In the genomic region with DNA sequence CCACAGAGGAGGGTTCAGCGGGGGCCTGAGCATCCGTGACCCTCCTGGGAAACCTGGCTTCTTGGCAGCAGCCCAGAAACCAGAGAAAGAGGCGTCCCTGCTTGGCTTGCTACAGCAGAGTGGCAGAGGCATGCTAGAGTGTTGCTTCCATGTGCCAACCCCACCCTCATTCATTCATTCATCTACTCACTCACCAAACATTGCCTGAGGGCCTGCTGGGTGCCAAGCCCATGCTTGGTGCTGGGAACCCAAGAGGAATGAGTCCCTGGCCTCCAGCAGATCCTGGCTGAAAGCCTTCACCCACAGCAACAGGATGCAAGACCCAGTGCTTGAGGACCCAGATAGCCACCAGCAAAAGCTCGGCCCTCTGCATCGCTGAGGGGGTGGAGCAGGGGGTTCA, we compare ENCODE assay signal across 23 cellular contexts.
DNase-seq lines count a peak whose midpoint lies in the region; ATAC-seq and TF ChIP-seq lines count a peak whose summit lies in the region.
"Had no signal": no experiment of that assay in that cellular context is flagged by ENCODE, and none has a peak within 500 bp of the region (broad histone marks: within the 10 kb centered on the region; RNA-seq: fewer than 3 reads in every experiment).

No MANE protein-coding gene starts in this region.

- CTCF ChIA-PET in mammary epithelial cell (lab: Charles Lee; ENCODE audit: low non-redundant PET): no interaction called here

- dilution Hi-C loops in mammary epithelial cell (cut with HindIII; ENCODE audit: low sequenced_read_pairs): no loop called here

- no peaks in the 10 kb centered on the region for H3K79me2 ChIP-seq in mammary epithelial cell (ENCODE audit: insufficient read depth, low read length)

- no peaks in the 10 kb centered on the region for H4K20me1 ChIP-seq in mammary epithelial cell (ENCODE audit: insufficient read depth, low read length)

- no peak overlapping the region for H2AFZ ChIP-seq in mammary epithelial cell (ENCODE audit: low read depth, low read length)
- H2AFZ ChIP-seq: GM23338 had no signal

- ATAC-seq in esophagus mucosa (peak; percentile 70), GM19328 (IDR thresholded peaks at IDR 0.05; ENCODE audit: unreplicated experiment) (no peak)
- ATAC-seq: A549, GM12878, GM23338, HCT116 had no signal

- TF ChIP-seq CTCF in mammary epithelial cell (conservative IDR thresholded peaks at IDR 0.05 in 1 of 2, IDR thresholded peaks at IDR 0.05 in 1 of 2; ENCODE audit: extremely low read depth in 1 of 2, insufficient read depth in 1 of 2, low read depth in 1 of 2, low read length in 2 of 2): no peak

- no peak overlapping the region for H3K27ac ChIP-seq in mammary epithelial cell (ENCODE audit: insufficient read depth, low read depth, low read length)
- H3K27ac ChIP-seq: 22Rv1, A549, C4-2B had no signal

- WGBS in mammary epithelial cell (ENCODE audit: low coverage, missing lambda C conversion rate): 85% methylated on average over 3 of the region's 5 CpGs

- intact Hi-C loops in mammary epithelial cell (cut with micrococcal nuclease): loop anchor here (2.0 kb wide), 1 partner anchor 37 kb away; no protein-coding TSS in a partner anchor

- H3K4me2 ChIP-seq in mammary epithelial cell (ENCODE audit: insufficient read depth, low read depth, low read length): no peak overlapping the region
- H3K4me2 ChIP-seq: A549, GM23338 had no signal

- DNase-seq in DMS79 treated with DMSO at 0.1 percent for 48 hours (lab: John Stamatoyannopoulos, UW): peak; percentile 1
- no peak for DNase-seq in DMS79 (lab: John Stamatoyannopoulos, UW)
- DNase-seq in Caki2 (ENCODE audit: low read depth): peak; percentile 10
- peak; percentile 17 for DNase-seq in mammary epithelial cell
- DNase-seq in NCI-H2107 (lab: John Stamatoyannopoulos, UW): no peak
- no peak for DNase-seq in inferior parietal cortex (ENCODE audit: extremely low spot score)
- DNase-seq: AML-193; Caco-2; CD4-positive, alpha-beta T cell; DMS153; DND-41; EL; H7; HFFc6; IMR-90 had no signal

- no TSS peak for BruUV-seq in mammary epithelial cell (replicated peaks; lab: Mats Ljungman, UMichigan)

- no peaks in the 10 kb centered on the region for H3K36me3 ChIP-seq in mammary epithelial cell (ENCODE audit: insufficient read depth, low read length)

- no peak overlapping the region for H3K4me3 ChIP-seq in mammary epithelial cell (replicated peaks in 1 of 3; ENCODE audit: insufficient read depth in 1 of 3, low read depth in 2 of 3, low read length in 3 of 3)
- H3K4me3 ChIP-seq: A549, GM12878, GM23338 had no signal

- H3K27me3 ChIP-seq in mammary epithelial cell (ENCODE audit: insufficient read depth, low read length): no peaks in the 10 kb centered on the region

- no peak overlapping the region for H3K9ac ChIP-seq in mammary epithelial cell (ENCODE audit: insufficient read depth, low read length)

- peaks cover 28% of the 10 kb centered on the region for H3K4me1 ChIP-seq in mammary epithelial cell (ENCODE audit: insufficient read depth, low read length)
- H3K4me1 ChIP-seq: A549 had no signal

- in situ Hi-C loops in Caki2 (cut with HindIII; ENCODE audit: low pct_unique_long_range_greater_than_20kb, low sequenced_read_pairs) (no loop called here), mammary epithelial cell (cut with MboI; ENCODE audit: low sequenced_read_pairs in 2 of 2) (no loop called here)

- H3K9me3 ChIP-seq in mammary epithelial cell (replicated peaks; ENCODE audit: insufficient read depth, low read length): no peaks in the 10 kb centered on the region
- H3K9me3 ChIP-seq: A549, Caco-2 had no signal

Comparison
In these comparisons a context has a peak if more than half of its experiments do, and no peak if none do; other contexts are left out.
1. DNase-seq: peak in DMS79 treated with DMSO at 0.1 percent for 48 hours (single experiment), Caki2 (single experiment) and mammary epithelial cell (single experiment); none in DMS79 (single experiment), NCI-H2107 (single experiment) and inferior parietal cortex (single experiment).